In the genomic region with DNA sequence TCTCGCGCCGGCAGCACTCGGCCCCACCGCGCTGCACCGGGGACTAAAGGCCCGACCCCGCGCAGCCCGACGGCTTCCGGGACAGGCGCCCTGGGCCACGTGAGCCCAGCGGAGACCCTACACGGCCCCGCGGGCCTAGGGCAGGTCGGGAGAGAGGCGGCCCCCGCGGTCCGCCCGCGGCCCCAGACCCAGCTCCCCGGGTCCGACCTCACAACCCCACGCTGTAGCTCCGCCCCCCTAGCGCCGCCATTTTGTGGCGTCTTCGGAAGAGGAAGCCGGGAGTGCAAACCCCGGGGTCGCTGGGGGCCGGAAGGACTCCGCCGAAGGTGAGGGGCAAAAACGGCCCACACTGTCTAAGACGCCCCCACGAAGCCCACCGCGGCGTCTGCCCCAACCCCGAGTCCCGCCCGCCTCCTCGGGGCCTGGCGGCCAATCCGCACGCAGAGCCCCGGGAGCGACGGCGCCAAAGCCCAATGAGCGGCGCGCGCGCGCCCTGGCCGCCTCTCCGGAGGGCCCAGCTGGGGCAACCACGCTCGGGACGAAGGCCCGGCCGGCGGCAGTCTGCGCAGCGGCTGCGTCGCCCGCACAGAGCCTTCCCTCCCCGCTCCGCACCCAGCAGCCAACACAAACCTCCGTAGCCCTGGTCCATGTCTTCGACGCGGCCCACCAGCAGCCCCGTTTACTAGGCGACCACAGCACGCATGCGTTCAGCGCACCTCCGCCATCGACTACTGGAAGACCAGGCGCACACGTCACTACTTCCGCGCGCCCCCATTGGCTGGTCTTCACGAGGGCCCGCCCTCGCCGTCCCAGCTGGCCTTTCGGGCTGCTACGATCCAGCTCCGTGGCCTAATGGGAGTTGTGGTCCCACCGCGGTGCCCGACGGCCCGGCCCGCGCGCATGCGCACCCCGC, we compare ENCODE assay signal across 1 cellular context.
TF ChIP-seq lines count a peak whose summit lies in the region.

A gene (minus strand): TSS at position 705 of the 913 bp plus-strand sequence. CDS start 56 bp downstream, at position 649.

TF ChIP-seq in GM12878, 131 proteins besides CTCF, POLR2A, EP300 and RAD21 (continued from another document and continues in another):
- peak; percentile 92 for TF ChIP-seq IKZF1 (conservative IDR thresholded peaks at IDR 0.05)
- no peak for TF ChIP-seq RBBP5 (conservative IDR thresholded peaks at IDR 0.05)
- TF ChIP-seq TBL1XR1 (IDR thresholded peaks at IDR 0.05; ENCODE audit: low read depth, low read length) = no peak
- TF ChIP-seq BRCA1 (IDR thresholded peaks at IDR 0.05; ENCODE audit: low read depth, low read length) = no peak
- TF ChIP-seq BHLHE40 (IDR thresholded peaks at IDR 0.05; ENCODE audit: borderline replicate concordance in 1 of 2, low read depth in 2 of 2, low read length in 1 of 2) = peak in 1 of 2 experiments; percentile 19; a peak in 2 of 4 replicates
- peak; percentile 96 for TF ChIP-seq POLR2AphosphoS2 (IDR thresholded peaks at IDR 0.05; ENCODE audit: low read depth, low read length)
- peak; percentile 79 for TF ChIP-seq SIX5 (IDR thresholded peaks at IDR 0.05; ENCODE audit: low read depth, low read length, severe bottlenecking)
- TF ChIP-seq NBN (IDR thresholded peaks at IDR 0.05) = no peak
- TF ChIP-seq NRF1 (conservative IDR thresholded peaks at IDR 0.05; ENCODE audit: low read depth, low read length) = peak; percentile 56
- TF ChIP-seq RB1 (IDR thresholded peaks at IDR 0.05; ENCODE audit: borderline replicate concordance) = peak; percentile 74; the same call in 1 of the 2 replicates
- peak; percentile 49 for TF ChIP-seq FOS (IDR thresholded peaks at IDR 0.05; ENCODE audit: borderline replicate concordance, extremely low read depth, insufficient read length)
- TF ChIP-seq, protein P1, sequence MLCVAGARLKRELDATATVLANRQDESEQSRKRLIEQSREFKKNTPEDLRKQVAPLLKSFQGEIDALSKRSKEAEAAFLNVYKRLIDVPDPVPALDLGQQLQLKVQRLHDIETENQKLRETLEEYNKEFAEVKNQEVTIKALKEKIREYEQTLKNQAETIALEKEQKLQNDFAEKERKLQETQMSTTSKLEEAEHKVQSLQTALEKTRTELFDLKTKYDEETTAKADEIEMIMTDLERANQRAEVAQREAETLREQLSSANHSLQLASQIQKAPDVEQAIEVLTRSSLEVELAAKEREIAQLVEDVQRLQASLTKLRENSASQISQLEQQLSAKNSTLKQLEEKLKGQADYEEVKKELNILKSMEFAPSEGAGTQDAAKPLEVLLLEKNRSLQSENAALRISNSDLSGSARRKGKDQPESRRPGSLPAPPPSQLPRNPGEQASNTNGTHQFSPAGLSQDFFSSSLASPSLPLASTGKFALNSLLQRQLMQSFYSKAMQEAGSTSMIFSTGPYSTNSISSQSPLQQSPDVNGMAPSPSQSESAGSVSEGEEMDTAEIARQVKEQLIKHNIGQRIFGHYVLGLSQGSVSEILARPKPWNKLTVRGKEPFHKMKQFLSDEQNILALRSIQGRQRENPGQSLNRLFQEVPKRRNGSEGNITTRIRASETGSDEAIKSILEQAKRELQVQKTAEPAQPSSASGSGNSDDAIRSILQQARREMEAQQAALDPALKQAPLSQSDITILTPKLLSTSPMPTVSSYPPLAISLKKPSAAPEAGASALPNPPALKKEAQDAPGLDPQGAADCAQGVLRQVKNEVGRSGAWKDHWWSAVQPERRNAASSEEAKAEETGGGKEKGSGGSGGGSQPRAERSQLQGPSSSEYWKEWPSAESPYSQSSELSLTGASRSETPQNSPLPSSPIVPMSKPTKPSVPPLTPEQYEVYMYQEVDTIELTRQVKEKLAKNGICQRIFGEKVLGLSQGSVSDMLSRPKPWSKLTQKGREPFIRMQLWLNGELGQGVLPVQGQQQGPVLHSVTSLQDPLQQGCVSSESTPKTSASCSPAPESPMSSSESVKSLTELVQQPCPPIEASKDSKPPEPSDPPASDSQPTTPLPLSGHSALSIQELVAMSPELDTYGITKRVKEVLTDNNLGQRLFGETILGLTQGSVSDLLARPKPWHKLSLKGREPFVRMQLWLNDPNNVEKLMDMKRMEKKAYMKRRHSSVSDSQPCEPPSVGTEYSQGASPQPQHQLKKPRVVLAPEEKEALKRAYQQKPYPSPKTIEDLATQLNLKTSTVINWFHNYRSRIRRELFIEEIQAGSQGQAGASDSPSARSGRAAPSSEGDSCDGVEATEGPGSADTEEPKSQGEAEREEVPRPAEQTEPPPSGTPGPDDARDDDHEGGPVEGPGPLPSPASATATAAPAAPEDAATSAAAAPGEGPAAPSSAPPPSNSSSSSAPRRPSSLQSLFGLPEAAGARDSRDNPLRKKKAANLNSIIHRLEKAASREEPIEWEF (IDR thresholded peaks at IDR 0.05; ENCODE audit: insufficient replicate concordance, low read depth, low read length) = no peak
- TF ChIP-seq CHD2 (IDR thresholded peaks at IDR 0.05; ENCODE audit: borderline replicate concordance, low read depth, low read length) = peak; percentile 87
- TF ChIP-seq, protein P2, sequence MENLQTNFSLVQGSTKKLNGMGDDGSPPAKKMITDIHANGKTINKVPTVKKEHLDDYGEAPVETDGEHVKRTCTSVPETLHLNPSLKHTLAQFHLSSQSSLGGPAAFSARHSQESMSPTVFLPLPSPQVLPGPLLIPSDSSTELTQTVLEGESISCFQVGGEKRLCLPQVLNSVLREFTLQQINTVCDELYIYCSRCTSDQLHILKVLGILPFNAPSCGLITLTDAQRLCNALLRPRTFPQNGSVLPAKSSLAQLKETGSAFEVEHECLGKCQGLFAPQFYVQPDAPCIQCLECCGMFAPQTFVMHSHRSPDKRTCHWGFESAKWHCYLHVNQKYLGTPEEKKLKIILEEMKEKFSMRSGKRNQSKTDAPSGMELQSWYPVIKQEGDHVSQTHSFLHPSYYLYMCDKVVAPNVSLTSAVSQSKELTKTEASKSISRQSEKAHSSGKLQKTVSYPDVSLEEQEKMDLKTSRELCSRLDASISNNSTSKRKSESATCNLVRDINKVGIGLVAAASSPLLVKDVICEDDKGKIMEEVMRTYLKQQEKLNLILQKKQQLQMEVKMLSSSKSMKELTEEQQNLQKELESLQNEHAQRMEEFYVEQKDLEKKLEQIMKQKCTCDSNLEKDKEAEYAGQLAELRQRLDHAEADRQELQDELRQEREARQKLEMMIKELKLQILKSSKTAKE (IDR thresholded peaks at IDR 0.05; ENCODE audit: low read depth, poor library complexity, severe bottlenecking) = no peak
- peak; percentile 96 for TF ChIP-seq POLR2AphosphoS5 (IDR thresholded peaks at IDR 0.05; ENCODE audit: low read length)
- peak; percentile 86 for TF ChIP-seq NR2C1 (IDR thresholded peaks at IDR 0.05)
- no peak for TF ChIP-seq CBX5 (IDR thresholded peaks at IDR 0.05; ENCODE audit: low read depth)
- no peak for TF ChIP-seq NR2C2 (IDR thresholded peaks at IDR 0.05; ENCODE audit: borderline replicate concordance, control insufficient read depth, insufficient read length, low read depth)
- peak; percentile 69 for TF ChIP-seq GABPA (IDR thresholded peaks at IDR 0.05; ENCODE audit: low read depth)
- TF ChIP-seq, protein P3, sequence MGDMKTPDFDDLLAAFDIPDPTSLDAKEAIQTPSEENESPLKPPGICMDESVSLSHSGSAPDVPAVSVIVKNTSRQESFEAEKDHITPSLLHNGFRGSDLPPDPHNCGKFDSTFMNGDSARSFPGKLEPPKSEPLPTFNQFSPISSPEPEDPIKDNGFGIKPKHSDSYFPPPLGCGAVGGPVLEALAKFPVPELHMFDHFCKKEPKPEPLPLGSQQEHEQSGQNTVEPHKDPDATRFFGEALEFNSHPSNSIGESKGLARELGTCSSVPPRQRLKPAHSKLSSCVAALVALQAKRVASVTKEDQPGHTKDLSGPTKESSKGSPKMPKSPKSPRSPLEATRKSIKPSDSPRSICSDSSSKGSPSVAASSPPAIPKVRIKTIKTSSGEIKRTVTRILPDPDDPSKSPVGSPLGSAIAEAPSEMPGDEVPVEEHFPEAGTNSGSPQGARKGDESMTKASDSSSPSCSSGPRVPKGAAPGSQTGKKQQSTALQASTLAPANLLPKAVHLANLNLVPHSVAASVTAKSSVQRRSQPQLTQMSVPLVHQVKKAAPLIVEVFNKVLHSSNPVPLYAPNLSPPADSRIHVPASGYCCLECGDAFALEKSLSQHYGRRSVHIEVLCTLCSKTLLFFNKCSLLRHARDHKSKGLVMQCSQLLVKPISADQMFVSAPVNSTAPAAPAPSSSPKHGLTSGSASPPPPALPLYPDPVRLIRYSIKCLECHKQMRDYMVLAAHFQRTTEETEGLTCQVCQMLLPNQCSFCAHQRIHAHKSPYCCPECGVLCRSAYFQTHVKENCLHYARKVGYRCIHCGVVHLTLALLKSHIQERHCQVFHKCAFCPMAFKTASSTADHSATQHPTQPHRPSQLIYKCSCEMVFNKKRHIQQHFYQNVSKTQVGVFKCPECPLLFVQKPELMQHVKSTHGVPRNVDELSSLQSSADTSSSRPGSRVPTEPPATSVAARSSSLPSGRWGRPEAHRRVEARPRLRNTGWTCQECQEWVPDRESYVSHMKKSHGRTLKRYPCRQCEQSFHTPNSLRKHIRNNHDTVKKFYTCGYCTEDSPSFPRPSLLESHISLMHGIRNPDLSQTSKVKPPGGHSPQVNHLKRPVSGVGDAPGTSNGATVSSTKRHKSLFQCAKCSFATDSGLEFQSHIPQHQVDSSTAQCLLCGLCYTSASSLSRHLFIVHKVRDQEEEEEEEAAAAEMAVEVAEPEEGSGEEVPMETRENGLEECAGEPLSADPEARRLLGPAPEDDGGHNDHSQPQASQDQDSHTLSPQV (IDR thresholded peaks at IDR 0.05) = no peak
- TF ChIP-seq RELA (IDR thresholded peaks at IDR 0.05; ENCODE audit: borderline replicate concordance, partially characterized antibody) = peak; percentile 12
- TF ChIP-seq, protein P4, sequence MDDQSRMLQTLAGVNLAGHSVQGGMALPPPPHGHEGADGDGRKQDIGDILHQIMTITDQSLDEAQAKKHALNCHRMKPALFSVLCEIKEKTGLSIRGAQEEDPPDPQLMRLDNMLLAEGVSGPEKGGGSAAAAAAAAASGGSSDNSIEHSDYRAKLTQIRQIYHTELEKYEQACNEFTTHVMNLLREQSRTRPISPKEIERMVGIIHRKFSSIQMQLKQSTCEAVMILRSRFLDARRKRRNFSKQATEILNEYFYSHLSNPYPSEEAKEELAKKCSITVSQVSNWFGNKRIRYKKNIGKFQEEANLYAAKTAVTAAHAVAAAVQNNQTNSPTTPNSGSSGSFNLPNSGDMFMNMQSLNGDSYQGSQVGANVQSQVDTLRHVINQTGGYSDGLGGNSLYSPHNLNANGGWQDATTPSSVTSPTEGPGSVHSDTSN (IDR thresholded peaks at IDR 0.05; ENCODE audit: insufficient replicate concordance, low read depth, low read length) = peak; percentile 98
- TF ChIP-seq, protein P5, sequence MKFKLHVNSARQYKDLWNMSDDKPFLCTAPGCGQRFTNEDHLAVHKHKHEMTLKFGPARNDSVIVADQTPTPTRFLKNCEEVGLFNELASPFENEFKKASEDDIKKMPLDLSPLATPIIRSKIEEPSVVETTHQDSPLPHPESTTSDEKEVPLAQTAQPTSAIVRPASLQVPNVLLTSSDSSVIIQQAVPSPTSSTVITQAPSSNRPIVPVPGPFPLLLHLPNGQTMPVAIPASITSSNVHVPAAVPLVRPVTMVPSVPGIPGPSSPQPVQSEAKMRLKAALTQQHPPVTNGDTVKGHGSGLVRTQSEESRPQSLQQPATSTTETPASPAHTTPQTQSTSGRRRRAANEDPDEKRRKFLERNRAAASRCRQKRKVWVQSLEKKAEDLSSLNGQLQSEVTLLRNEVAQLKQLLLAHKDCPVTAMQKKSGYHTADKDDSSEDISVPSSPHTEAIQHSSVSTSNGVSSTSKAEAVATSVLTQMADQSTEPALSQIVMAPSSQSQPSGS (IDR thresholded peaks at IDR 0.05; ENCODE audit: low read length) = no peak
- TF ChIP-seq DPF2 (IDR thresholded peaks at IDR 0.05) = peak; percentile 99
- TF ChIP-seq, protein P6, sequence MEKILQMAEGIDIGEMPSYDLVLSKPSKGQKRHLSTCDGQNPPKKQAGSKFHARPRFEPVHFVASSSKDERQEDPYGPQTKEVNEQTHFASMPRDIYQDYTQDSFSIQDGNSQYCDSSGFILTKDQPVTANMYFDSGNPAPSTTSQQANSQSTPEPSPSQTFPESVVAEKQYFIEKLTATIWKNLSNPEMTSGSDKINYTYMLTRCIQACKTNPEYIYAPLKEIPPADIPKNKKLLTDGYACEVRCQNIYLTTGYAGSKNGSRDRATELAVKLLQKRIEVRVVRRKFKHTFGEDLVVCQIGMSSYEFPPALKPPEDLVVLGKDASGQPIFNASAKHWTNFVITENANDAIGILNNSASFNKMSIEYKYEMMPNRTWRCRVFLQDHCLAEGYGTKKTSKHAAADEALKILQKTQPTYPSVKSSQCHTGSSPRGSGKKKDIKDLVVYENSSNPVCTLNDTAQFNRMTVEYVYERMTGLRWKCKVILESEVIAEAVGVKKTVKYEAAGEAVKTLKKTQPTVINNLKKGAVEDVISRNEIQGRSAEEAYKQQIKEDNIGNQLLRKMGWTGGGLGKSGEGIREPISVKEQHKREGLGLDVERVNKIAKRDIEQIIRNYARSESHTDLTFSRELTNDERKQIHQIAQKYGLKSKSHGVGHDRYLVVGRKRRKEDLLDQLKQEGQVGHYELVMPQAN (conservative IDR thresholded peaks at IDR 0.05) = peak; percentile 17
- 0 out of 2 replicates have a peak, but pooled peaks have one; percentile 8 for TF ChIP-seq MEF2A (IDR thresholded peaks at IDR 0.05; ENCODE audit: insufficient read depth, low read depth, low read length)
- TF ChIP-seq, protein P7, sequence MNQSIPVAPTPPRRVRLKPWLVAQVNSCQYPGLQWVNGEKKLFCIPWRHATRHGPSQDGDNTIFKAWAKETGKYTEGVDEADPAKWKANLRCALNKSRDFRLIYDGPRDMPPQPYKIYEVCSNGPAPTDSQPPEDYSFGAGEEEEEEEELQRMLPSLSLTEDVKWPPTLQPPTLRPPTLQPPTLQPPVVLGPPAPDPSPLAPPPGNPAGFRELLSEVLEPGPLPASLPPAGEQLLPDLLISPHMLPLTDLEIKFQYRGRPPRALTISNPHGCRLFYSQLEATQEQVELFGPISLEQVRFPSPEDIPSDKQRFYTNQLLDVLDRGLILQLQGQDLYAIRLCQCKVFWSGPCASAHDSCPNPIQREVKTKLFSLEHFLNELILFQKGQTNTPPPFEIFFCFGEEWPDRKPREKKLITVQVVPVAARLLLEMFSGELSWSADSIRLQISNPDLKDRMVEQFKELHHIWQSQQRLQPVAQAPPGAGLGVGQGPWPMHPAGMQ (IDR thresholded peaks at IDR 0.05; ENCODE audit: borderline replicate concordance) = no peak
